In the genomic region with DNA sequence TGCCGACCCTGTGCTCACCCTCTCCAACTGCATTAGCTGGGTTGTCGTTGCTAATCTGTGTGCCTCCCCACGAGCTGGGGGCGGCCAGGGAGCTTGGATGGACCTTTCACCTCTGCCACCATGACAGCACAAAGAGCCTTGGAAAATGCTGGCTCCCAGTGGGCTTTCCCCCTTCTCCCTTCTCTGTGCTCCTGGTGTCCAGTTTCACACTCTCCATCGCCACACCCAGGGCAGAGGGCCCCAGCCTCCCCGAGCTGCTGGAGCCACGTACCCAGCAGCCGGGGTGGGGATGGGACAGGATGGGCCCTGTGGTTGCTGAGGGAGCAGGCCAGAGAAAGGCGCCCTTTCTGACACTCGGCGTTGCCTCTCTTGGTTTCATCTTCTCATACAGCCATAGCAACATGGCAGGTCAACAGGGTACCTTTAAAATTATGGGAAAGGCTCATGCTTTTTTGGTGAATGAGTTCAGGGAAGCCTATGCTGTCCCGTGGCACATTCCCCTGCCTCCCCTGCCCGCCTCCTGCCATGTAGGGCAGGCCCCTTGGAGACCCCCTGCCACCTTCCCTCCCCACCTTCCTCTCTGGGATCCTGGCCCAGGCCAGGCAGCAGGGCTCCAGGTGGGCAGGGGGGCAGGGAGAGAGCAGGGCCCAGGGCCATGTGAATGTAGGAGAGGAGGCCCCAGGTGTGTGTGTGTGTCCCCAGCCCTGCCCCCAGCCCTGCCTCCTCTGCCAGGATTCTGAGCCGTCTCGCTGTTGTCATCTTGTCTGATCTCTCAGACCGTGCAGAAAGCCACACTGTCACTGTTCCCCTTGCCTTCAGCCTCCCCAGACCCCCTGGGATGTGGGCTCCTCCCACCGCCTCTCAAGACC, we compare ENCODE assay signal across 18 cellular contexts.
DNase-seq lines count a peak whose midpoint lies in the region; ATAC-seq and TF ChIP-seq lines count a peak whose summit lies in the region.
"Had no signal": no experiment of that assay in that cellular context is flagged by ENCODE, and none has a peak within 500 bp of the region (broad histone marks: within the 10 kb centered on the region; RNA-seq: fewer than 3 reads in every experiment).

No MANE protein-coding gene starts in this region.

- TF ChIP-seq CTCF in GM23338 (conservative IDR thresholded peaks at IDR 0.05; ENCODE audit: low read depth in 2 of 2) (no peak), chondrocyte (IDR thresholded peaks at IDR 0.05) (no peak), neural progenitor cell (IDR thresholded peaks at IDR 0.05) (no peak)

- H3K27me3 Mint-ChIP-seq in GM23338 (ENCODE audit: insufficient read depth, low read depth, poor library complexity) (peaks cover 6% of the 10 kb centered on the region), chondrocyte (ENCODE audit: low read depth) (peaks cover 10% of the 10 kb centered on the region), neural progenitor cell (ENCODE audit: insufficient read depth, low read depth) (peaks cover 6% of the 10 kb centered on the region)

- peak overlapping the region; percentile 79 for H3K4me2 ChIP-seq in BLaER1
- no peak overlapping the region for H3K4me2 ChIP-seq in GM23338
- peak overlapping the region; percentile 47 for H3K4me2 ChIP-seq in neural progenitor cell

- H2AFZ ChIP-seq in GM23338 (0 out of 2 replicates have a peak overlapping the region, but pooled peaks have one; percentile 32), neural progenitor cell (replicated peaks) (peak overlapping the region; percentile 52)

- H3K36me3 Mint-ChIP-seq in GM23338 (ENCODE audit: low read depth) (no peaks in the 10 kb centered on the region), chondrocyte (ENCODE audit: low read depth) (no peaks in the 10 kb centered on the region), neural progenitor cell (no peaks in the 10 kb centered on the region)

- H3K9me3 ChIP-seq in BLaER1 (no peaks in the 10 kb centered on the region), neural progenitor cell (ENCODE audit: low read depth) (no peaks in the 10 kb centered on the region)

- H3K9me3 Mint-ChIP-seq in GM23338: no peaks in the 10 kb centered on the region
- H3K9me3 Mint-ChIP-seq in chondrocyte (ENCODE audit: low read depth): no peaks in the 10 kb centered on the region
- no peaks in the 10 kb centered on the region for H3K9me3 Mint-ChIP-seq in neural progenitor cell

- H3K27ac Mint-ChIP-seq in GM23338 (no peak overlapping the region), chondrocyte (ENCODE audit: unreplicated experiment) (no peak overlapping the region), neural progenitor cell (peak overlapping the region; percentile 58)
- H3K27ac Mint-ChIP-seq: H9 had no signal

- no peaks in the 10 kb centered on the region for H3K36me3 ChIP-seq in BLaER1
- H3K36me3 ChIP-seq in GM23338 (ENCODE audit: insufficient read depth): no peaks in the 10 kb centered on the region
- H3K36me3 ChIP-seq in neural progenitor cell: no peaks in the 10 kb centered on the region

- H3K27me3 ChIP-seq in BLaER1: no peaks in the 10 kb centered on the region
- no peaks in the 10 kb centered on the region for H3K27me3 ChIP-seq in GM23338 (ENCODE audit: insufficient read depth)
- H3K27me3 ChIP-seq in neural progenitor cell: no peaks in the 10 kb centered on the region

- DNase-seq in GM23338 (ENCODE audit: low spot score) (no peak), chondrocyte (ENCODE audit: low spot score) (peak; percentile 84), neural progenitor cell (ENCODE audit: low spot score) (peak; percentile 31), middle frontal gyrus (ENCODE audit: extremely low spot score, low spot score) (no peak), NCI-H1105 (lab: John Stamatoyannopoulos, UW) (no peak)
- DNase-seq: DMS79 treated with DMSO at 0.1 percent for 48 hours, H9, NCI-H1048, NCI-H1436 treated with DMSO at 0.1 percent for 48 hours, NCI-H2029, NCI-H510A treated with DMSO at 0.1 percent for 48 hours, PC-3, SIG-M5 had no signal

- H3K9me2 ChIP-seq in GM23338 (ENCODE audit: insufficient read depth): no peaks in the 10 kb centered on the region

- H3K4me3 Mint-ChIP-seq in GM23338: no peak overlapping the region
- H3K4me3 Mint-ChIP-seq in chondrocyte (ENCODE audit: unreplicated experiment): no peak overlapping the region
- H3K4me3 Mint-ChIP-seq in neural progenitor cell: no peak overlapping the region
- H3K4me3 Mint-ChIP-seq: H9 had no signal

- H3K4me3 ChIP-seq in BLaER1 (no peak overlapping the region), GM23338 (no peak overlapping the region), neural progenitor cell (no peak overlapping the region)

- ATAC-seq in GM23338: peak; percentile 28
- no peak for ATAC-seq in GM18858 (IDR thresholded peaks at IDR 0.05; ENCODE audit: unreplicated experiment)
- ATAC-seq: PC-3 had no signal

- H3K4me1 ChIP-seq in BLaER1: peaks cover 44% of the 10 kb centered on the region
- peaks cover 24% of the 10 kb centered on the region for H3K4me1 ChIP-seq in GM23338 (ENCODE audit: insufficient read depth)
- peaks cover 49% of the 10 kb centered on the region for H3K4me1 ChIP-seq in neural progenitor cell

- H3K9ac ChIP-seq in BLaER1 (no peak overlapping the region), neural progenitor cell (no peak overlapping the region)

- H3K4me1 Mint-ChIP-seq in GM23338 (peaks cover 29% of the 10 kb centered on the region), chondrocyte (ENCODE audit: low read depth) (peaks cover 3% of the 10 kb centered on the region), neural progenitor cell (peaks cover 33% of the 10 kb centered on the region)

- H3F3A ChIP-seq in GM23338 (replicated peaks; ENCODE audit: low read depth) (no peaks in the 10 kb centered on the region), neural progenitor cell (ENCODE audit: low read depth) (peaks cover 23% of the 10 kb centered on the region)

- H4K20me1 ChIP-seq in BLaER1: no peaks in the 10 kb centered on the region
- H4K20me1 ChIP-seq in GM23338 (replicated peaks; ENCODE audit: insufficient read depth): no peaks in the 10 kb centered on the region
- H4K20me1 ChIP-seq in neural progenitor cell (ENCODE audit: low read depth): no peaks in the 10 kb centered on the region

- H3K79me2 ChIP-seq in GM23338 (replicated peaks; ENCODE audit: insufficient read depth) (no peaks in the 10 kb centered on the region), neural progenitor cell (ENCODE audit: low read depth) (no peaks in the 10 kb centered on the region)

- H3K27ac ChIP-seq in BLaER1 (no peak overlapping the region), GM23338 (ENCODE audit: low read depth) (no peak overlapping the region), neural progenitor cell (no peak overlapping the region)
- H3K27ac ChIP-seq: C4-2B, HL-60, RWPE1 had no signal

TF ChIP-seq in GM23338, 12 proteins besides CTCF, POLR2A, EP300 and RAD21 (continues in another document):
- no peak for TF ChIP-seq JUNB (IDR thresholded peaks at IDR 0.05; ENCODE audit: unreplicated experiment)
- no peak for TF ChIP-seq CREB1 (CRISPR knock-in tag; IDR thresholded peaks at IDR 0.05; ENCODE audit: low read depth)
- TF ChIP-seq ZNF114 (CRISPR knock-in tag; IDR thresholded peaks at IDR 0.05): no peak
- no peak for TF ChIP-seq ZNF331 (CRISPR knock-in tag; IDR thresholded peaks at IDR 0.05; ENCODE audit: low read depth)
- no peak for TF ChIP-seq EZH2phosphoT487 (IDR thresholded peaks at IDR 0.05; ENCODE audit: unreplicated experiment)
- TF ChIP-seq, protein P1, sequence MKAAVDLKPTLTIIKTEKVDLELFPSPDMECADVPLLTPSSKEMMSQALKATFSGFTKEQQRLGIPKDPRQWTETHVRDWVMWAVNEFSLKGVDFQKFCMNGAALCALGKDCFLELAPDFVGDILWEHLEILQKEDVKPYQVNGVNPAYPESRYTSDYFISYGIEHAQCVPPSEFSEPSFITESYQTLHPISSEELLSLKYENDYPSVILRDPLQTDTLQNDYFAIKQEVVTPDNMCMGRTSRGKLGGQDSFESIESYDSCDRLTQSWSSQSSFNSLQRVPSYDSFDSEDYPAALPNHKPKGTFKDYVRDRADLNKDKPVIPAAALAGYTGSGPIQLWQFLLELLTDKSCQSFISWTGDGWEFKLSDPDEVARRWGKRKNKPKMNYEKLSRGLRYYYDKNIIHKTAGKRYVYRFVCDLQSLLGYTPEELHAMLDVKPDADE (IDR thresholded peaks at IDR 0.05): no peak

Comparison
In these comparisons a context has a peak if more than half of its experiments do, and no peak if none do; other contexts are left out.
1. DNase-seq: peak in chondrocyte (single experiment) and neural progenitor cell (single experiment); none in GM23338 (single experiment), middle frontal gyrus (single experiment) and NCI-H1105 (single experiment).